16 cellular contexts compared by ENCODE assay signal in genomic region chr12:108518101-108518715, GRCh38.
"Had no signal": no experiment of that assay in that cellular context is flagged by ENCODE, and none has a peak within 500 bp of the region (broad histone marks: within the 10 kb centered on the region; RNA-seq: fewer than 3 reads in every experiment).

No MANE protein-coding gene starts in this region.

- H3K9me3 Mint-ChIP-seq: activated CD4-positive, alpha-beta memory T cell treated with anti-CD3 and anti-CD28 coated beads, Interleukin-2, amount 10 ng/mL, durations not matched to agents 7 days and 5 days; activated naive CD8-positive, alpha-beta T cell treated with anti-CD3 and anti-CD28 coated beads for 36 hours; stimulated activated naive CD8-positive, alpha-beta T cell treated with anti-CD3 and anti-CD28 coated beads, Interleukin-15, Interleukin-2, amounts not matched to agents 100 ng/mL and 50 ng/mL, for 24 hours had no signal

- H3K4me3 ChIP-seq: dorsolateral prefrontal cortex, esophagus squamous epithelium, lower lobe of right lung, thoracic aorta had no signal

- DNase-seq: activated CD4-positive, alpha-beta memory T cell treated with anti-CD3 and anti-CD28 coated beads, Interleukin-2, amount 10 ng/mL, durations not matched to agents 7 days and 5 days; activated CD4-positive, alpha-beta T cell treated with anti-CD3 and anti-CD28 coated beads for 1 hour; activated naive CD8-positive, alpha-beta T cell treated with anti-CD3 and anti-CD28 coated beads for 36 hours; dorsolateral prefrontal cortex; esophagus squamous epithelium; foreskin fibroblast; left cardiac atrium; lower lobe of right lung; midbrain; nucleus accumbens; T1000 had no signal

- H3K4me3 Mint-ChIP-seq: activated CD4-positive, alpha-beta memory T cell treated with anti-CD3 and anti-CD28 coated beads, Interleukin-2, amount 10 ng/mL, durations not matched to agents 7 days and 5 days; activated naive CD8-positive, alpha-beta T cell treated with anti-CD3 and anti-CD28 coated beads for 36 hours; stimulated activated naive CD8-positive, alpha-beta T cell treated with anti-CD3 and anti-CD28 coated beads, Interleukin-15, Interleukin-2, amounts not matched to agents 100 ng/mL and 50 ng/mL, for 24 hours had no signal

- ATAC-seq: left cardiac atrium, lower lobe of right lung, right cardiac atrium had no signal

- H3K27me3 Mint-ChIP-seq: activated CD4-positive, alpha-beta memory T cell treated with anti-CD3 and anti-CD28 coated beads, Interleukin-2, amount 10 ng/mL, durations not matched to agents 7 days and 5 days; activated naive CD8-positive, alpha-beta T cell treated with anti-CD3 and anti-CD28 coated beads for 36 hours; progenitor cell of endocrine pancreas; stimulated activated naive CD8-positive, alpha-beta T cell treated with anti-CD3 and anti-CD28 coated beads, Interleukin-15, Interleukin-2, amounts not matched to agents 100 ng/mL and 50 ng/mL, for 24 hours had no signal

- H3K27ac ChIP-seq: esophagus squamous epithelium, lower lobe of right lung, thoracic aorta had no signal

- H3K27me3 ChIP-seq: dorsolateral prefrontal cortex, esophagus squamous epithelium had no signal

- H3K27ac Mint-ChIP-seq: activated CD4-positive, alpha-beta memory T cell treated with anti-CD3 and anti-CD28 coated beads, Interleukin-2, amount 10 ng/mL, durations not matched to agents 7 days and 5 days; progenitor cell of endocrine pancreas had no signal

- H3K9me3 ChIP-seq: esophagus squamous epithelium, lower lobe of right lung, thoracic aorta had no signal

- FAIRE-seq: endometrium had no signal
